Comparison of ENCODE assay signal across 1 cellular context in the genomic region with DNA sequence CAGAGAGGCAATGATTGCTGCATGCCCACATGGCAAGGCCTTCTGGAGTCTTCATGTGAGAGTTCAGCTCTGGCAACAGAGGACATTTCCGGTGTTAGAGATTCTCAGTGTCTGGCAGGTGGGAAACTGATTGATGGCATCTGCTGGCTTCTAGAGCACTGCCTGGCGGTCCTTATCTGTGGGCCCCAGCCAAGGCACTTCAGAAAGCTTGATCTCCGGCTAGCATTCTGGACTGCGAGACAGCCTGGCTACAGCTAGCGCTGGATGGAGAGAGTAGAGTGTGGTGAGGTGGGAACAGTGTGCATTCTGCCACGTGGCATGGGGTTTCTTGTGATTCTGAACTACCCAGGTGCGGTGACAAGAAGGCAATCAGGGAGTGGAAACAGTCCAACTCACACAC.
TF ChIP-seq lines count a peak whose summit lies in the region.

No MANE protein-coding gene starts in this region.

TF ChIP-seq in K562, 482 proteins besides CTCF, POLR2A, EP300 and RAD21 (continued from another document and continues in another):
- TF ChIP-seq, protein P1, sequence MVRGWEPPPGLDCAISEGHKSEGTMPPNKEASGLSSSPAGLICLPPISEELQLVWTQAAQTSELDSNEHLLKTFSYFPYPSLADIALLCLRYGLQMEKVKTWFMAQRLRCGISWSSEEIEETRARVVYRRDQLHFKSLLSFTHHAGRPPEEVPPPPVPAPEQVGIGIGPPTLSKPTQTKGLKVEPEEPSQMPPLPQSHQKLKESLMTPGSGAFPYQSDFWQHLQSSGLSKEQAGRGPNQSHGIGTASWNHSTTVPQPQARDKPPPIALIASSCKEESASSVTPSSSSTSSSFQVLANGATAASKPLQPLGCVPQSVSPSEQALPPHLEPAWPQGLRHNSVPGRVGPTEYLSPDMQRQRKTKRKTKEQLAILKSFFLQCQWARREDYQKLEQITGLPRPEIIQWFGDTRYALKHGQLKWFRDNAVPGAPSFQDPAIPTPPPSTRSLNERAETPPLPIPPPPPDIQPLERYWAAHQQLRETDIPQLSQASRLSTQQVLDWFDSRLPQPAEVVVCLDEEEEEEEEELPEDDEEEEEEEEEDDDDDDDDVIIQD (CRISPR knock-in tag; IDR thresholded peaks at IDR 0.05): no peak
- no peak for TF ChIP-seq POLR2B (IDR thresholded peaks at IDR 0.05; ENCODE audit: low read depth, partially characterized antibody)
- TF ChIP-seq, protein P2, sequence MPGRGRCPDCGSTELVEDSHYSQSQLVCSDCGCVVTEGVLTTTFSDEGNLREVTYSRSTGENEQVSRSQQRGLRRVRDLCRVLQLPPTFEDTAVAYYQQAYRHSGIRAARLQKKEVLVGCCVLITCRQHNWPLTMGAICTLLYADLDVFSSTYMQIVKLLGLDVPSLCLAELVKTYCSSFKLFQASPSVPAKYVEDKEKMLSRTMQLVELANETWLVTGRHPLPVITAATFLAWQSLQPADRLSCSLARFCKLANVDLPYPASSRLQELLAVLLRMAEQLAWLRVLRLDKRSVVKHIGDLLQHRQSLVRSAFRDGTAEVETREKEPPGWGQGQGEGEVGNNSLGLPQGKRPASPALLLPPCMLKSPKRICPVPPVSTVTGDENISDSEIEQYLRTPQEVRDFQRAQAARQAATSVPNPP (IDR thresholded peaks at IDR 0.05; ENCODE audit: borderline replicate concordance, insufficient read depth, insufficient read length): no peak
- no peak for TF ChIP-seq ESRRA (IDR thresholded peaks at IDR 0.05; ENCODE audit: borderline replicate concordance, low read depth)
- TF ChIP-seq, protein P3, sequence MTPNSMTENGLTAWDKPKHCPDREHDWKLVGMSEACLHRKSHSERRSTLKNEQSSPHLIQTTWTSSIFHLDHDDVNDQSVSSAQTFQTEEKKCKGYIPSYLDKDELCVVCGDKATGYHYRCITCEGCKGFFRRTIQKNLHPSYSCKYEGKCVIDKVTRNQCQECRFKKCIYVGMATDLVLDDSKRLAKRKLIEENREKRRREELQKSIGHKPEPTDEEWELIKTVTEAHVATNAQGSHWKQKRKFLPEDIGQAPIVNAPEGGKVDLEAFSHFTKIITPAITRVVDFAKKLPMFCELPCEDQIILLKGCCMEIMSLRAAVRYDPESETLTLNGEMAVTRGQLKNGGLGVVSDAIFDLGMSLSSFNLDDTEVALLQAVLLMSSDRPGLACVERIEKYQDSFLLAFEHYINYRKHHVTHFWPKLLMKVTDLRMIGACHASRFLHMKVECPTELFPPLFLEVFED (CRISPR knock-in tag; conservative IDR thresholded peaks at IDR 0.05): no peak
- TF ChIP-seq, protein P4, sequence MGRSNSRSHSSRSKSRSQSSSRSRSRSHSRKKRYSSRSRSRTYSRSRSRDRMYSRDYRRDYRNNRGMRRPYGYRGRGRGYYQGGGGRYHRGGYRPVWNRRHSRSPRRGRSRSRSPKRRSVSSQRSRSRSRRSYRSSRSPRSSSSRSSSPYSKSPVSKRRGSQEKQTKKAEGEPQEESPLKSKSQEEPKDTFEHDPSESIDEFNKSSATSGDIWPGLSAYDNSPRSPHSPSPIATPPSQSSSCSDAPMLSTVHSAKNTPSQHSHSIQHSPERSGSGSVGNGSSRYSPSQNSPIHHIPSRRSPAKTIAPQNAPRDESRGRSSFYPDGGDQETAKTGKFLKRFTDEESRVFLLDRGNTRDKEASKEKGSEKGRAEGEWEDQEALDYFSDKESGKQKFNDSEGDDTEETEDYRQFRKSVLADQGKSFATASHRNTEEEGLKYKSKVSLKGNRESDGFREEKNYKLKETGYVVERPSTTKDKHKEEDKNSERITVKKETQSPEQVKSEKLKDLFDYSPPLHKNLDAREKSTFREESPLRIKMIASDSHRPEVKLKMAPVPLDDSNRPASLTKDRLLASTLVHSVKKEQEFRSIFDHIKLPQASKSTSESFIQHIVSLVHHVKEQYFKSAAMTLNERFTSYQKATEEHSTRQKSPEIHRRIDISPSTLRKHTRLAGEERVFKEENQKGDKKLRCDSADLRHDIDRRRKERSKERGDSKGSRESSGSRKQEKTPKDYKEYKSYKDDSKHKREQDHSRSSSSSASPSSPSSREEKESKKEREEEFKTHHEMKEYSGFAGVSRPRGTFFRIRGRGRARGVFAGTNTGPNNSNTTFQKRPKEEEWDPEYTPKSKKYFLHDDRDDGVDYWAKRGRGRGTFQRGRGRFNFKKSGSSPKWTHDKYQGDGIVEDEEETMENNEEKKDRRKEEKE (IDR thresholded peaks at IDR 0.05; ENCODE audit: borderline replicate concordance in 1 of 2, control insufficient read depth in 1 of 2, low read depth in 2 of 2, low read length in 1 of 2): no peak
- TF ChIP-seq ZFPM2 (CRISPR knock-in tag; IDR thresholded peaks at IDR 0.05): no peak
- TF ChIP-seq, protein P5, sequence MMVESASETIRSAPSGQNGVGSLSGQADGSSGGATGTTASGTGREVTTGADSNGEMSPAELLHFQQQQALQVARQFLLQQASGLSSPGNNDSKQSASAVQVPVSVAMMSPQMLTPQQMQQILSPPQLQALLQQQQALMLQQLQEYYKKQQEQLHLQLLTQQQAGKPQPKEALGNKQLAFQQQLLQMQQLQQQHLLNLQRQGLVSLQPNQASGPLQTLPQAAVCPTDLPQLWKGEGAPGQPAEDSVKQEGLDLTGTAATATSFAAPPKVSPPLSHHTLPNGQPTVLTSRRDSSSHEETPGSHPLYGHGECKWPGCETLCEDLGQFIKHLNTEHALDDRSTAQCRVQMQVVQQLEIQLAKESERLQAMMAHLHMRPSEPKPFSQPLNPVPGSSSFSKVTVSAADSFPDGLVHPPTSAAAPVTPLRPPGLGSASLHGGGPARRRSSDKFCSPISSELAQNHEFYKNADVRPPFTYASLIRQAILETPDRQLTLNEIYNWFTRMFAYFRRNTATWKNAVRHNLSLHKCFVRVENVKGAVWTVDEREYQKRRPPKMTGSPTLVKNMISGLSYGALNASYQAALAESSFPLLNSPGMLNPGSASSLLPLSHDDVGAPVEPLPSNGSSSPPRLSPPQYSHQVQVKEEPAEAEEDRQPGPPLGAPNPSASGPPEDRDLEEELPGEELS (CRISPR knock-in tag; IDR thresholded peaks at IDR 0.05; ENCODE audit: borderline replicate concordance): no peak
- no peak for TF ChIP-seq TAF7 (tag; IDR thresholded peaks at IDR 0.05)
- no peak for TF ChIP-seq ZNF561 (CRISPR knock-in tag; conservative IDR thresholded peaks at IDR 0.05)
- no peak for TF ChIP-seq TBP (optimal IDR thresholded peaks at IDR 0.05; ENCODE audit: low read depth, low read length)
- TF ChIP-seq ZNF217 (CRISPR knock-in tag; IDR thresholded peaks at IDR 0.05): no peak
- TF ChIP-seq NCOR1 (IDR thresholded peaks at IDR 0.05): peak; percentile 85
- no peak for TF ChIP-seq MAFG (tag; conservative IDR thresholded peaks at IDR 0.05)
- TF ChIP-seq KLF16 (IDR thresholded peaks at IDR 0.05): peak; percentile 80
- TF ChIP-seq, protein P6, sequence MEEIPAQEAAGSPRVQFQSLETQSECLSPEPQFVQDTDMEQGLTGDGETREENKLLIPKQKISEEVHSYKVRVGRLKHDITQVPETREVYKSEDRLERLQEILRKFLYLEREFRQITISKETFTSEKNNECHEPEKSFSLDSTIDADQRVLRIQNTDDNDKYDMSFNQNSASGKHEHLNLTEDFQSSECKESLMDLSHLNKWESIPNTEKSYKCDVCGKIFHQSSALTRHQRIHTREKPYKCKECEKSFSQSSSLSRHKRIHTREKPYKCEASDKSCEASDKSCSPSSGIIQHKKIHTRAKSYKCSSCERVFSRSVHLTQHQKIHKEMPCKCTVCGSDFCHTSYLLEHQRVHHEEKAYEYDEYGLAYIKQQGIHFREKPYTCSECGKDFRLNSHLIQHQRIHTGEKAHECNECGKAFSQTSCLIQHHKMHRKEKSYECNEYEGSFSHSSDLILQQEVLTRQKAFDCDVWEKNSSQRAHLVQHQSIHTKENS (CRISPR knock-in tag; IDR thresholded peaks at IDR 0.05): no peak
- TF ChIP-seq CAMTA2 (CRISPR knock-in tag; conservative IDR thresholded peaks at IDR 0.05): no peak
- TF ChIP-seq XRCC3 (IDR thresholded peaks at IDR 0.05): no peak
- TF ChIP-seq ERF (CRISPR knock-in tag; IDR thresholded peaks at IDR 0.05): no peak
- TF ChIP-seq, protein P7, sequence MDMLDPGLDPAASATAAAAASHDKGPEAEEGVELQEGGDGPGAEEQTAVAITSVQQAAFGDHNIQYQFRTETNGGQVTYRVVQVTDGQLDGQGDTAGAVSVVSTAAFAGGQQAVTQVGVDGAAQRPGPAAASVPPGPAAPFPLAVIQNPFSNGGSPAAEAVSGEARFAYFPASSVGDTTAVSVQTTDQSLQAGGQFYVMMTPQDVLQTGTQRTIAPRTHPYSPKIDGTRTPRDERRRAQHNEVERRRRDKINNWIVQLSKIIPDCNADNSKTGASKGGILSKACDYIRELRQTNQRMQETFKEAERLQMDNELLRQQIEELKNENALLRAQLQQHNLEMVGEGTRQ (CRISPR knock-in tag; IDR thresholded peaks at IDR 0.05): no peak
- no peak for TF ChIP-seq RBBP5 (IDR thresholded peaks at IDR 0.05; ENCODE audit: borderline replicate concordance, insufficient read depth, low read length, poor library complexity, severe bottlenecking)
- no peak for TF ChIP-seq HOXB6 (CRISPR knock-in tag; IDR thresholded peaks at IDR 0.05; ENCODE audit: borderline replicate concordance)
- TF ChIP-seq ZNF146 (CRISPR knock-in tag; IDR thresholded peaks at IDR 0.05; ENCODE audit: unreplicated experiment): no peak
- no peak for TF ChIP-seq TFAM (CRISPR knock-in tag; conservative IDR thresholded peaks at IDR 0.05)
- TF ChIP-seq FOSL1 (tag; conservative IDR thresholded peaks at IDR 0.05): no peak
- no peak for TF ChIP-seq SIN3B (IDR thresholded peaks at IDR 0.05; ENCODE audit: low read depth)
- no peak for TF ChIP-seq NFIX (CRISPR knock-in tag; IDR thresholded peaks at IDR 0.05; ENCODE audit: low read depth)
- TF ChIP-seq, protein P8, sequence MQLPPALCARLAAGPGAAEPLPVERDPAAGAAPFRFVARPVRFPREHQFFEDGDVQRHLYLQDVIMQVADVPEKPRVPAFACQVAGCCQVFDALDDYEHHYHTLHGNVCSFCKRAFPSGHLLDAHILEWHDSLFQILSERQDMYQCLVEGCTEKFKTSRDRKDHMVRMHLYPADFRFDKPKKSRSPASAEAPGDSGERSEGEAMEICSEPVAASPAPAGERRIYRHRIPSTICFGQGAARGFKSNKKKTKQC (CRISPR knock-in tag; IDR thresholded peaks at IDR 0.05): no peak
- TF ChIP-seq, protein P9, sequence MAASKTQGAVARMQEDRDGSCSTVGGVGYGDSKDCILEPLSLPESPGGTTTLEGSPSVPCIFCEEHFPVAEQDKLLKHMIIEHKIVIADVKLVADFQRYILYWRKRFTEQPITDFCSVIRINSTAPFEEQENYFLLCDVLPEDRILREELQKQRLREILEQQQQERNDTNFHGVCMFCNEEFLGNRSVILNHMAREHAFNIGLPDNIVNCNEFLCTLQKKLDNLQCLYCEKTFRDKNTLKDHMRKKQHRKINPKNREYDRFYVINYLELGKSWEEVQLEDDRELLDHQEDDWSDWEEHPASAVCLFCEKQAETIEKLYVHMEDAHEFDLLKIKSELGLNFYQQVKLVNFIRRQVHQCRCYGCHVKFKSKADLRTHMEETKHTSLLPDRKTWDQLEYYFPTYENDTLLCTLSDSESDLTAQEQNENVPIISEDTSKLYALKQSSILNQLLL (CRISPR knock-in tag; IDR thresholded peaks at IDR 0.05; ENCODE audit: borderline replicate concordance): no peak
- TF ChIP-seq, protein P10, sequence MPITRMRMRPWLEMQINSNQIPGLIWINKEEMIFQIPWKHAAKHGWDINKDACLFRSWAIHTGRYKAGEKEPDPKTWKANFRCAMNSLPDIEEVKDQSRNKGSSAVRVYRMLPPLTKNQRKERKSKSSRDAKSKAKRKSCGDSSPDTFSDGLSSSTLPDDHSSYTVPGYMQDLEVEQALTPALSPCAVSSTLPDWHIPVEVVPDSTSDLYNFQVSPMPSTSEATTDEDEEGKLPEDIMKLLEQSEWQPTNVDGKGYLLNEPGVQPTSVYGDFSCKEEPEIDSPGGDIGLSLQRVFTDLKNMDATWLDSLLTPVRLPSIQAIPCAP (CRISPR knock-in tag; IDR thresholded peaks at IDR 0.05; ENCODE audit: borderline replicate concordance): no peak
- no peak for TF ChIP-seq TBL1XR1 (IDR thresholded peaks at IDR 0.05; ENCODE audit: low read length in 2 of 2)
- TF ChIP-seq MBD2 (IDR thresholded peaks at IDR 0.05; ENCODE audit: borderline replicate concordance, low read depth): no peak
- TF ChIP-seq CBFA2T2 (conservative IDR thresholded peaks at IDR 0.05): peak; percentile 91
- TF ChIP-seq HDAC1 (IDR thresholded peaks at IDR 0.05): peak in 1 of 2 experiments; percentile 72; a peak in 2 of 4 replicates
- no peak for TF ChIP-seq ZNF124 (CRISPR knock-in tag; IDR thresholded peaks at IDR 0.05)
